ENCODE assay signal across 12 cellular contexts in the genomic region with DNA sequence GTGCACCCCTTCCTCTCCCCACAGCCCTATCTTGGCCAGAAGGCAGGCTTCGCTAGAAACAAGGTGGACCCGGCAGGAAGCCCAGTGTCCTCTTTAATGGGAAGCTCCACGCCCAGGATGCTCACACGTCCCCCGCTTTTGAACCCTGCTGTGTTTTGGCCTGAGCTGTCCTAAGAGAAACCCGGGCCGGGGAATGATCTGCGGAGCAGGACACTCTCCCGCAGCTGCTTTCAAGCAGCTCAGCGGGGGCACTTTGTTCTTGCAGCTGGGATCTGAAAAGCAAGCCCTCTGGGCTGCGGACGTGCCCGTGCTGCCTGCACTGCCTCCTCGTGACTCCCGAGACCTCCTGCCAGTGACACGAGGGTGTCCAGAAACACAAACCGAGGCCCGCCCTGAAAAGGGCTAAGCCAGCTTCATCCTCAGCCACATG. TPM values are rescaled to one million over a fixed set of nuclear protein-coding genes. Genes with fewer than 3 reads are reported as not detected.
A peak's percentile ranks its signal among the peaks of the same experiment; 100 is the strongest.
DNase-seq lines count a peak whose midpoint lies in the region; ATAC-seq and TF ChIP-seq lines count a peak whose summit lies in the region.
"Had no signal": no experiment of that assay in that cellular context is flagged by ENCODE, and none has a peak within 500 bp of the region (broad histone marks: within the 10 kb centered on the region; RNA-seq: fewer than 3 reads in every experiment).

No MANE protein-coding gene starts in this region.

- peaks cover 8% of the 10 kb centered on the region for H3F3A ChIP-seq in SK-N-SH (replicated peaks; ENCODE audit: insufficient read depth)

- H3K36me3 ChIP-seq in SK-N-SH (replicated peaks in 1 of 2; ENCODE audit: control insufficient read depth in 1 of 2, insufficient read depth in 2 of 2, low read length in 1 of 2): no peaks in the 10 kb centered on the region
- H3K36me3 ChIP-seq: MG63 had no signal

- H3K9me3 ChIP-seq in SK-N-SH: no peaks in the 10 kb centered on the region

- H3K4me1 ChIP-seq in SK-N-SH (ENCODE audit: control insufficient read depth in 1 of 2, insufficient read depth in 2 of 2, low read depth in 1 of 2, low read length in 1 of 2): peaks cover 11 to 53% of the 10 kb centered on the region in 2 experiments; a peak in 2 of 4 replicates

- no peak for TF ChIP-seq CTCF in SK-N-SH (IDR thresholded peaks at IDR 0.05)

- H3K79me2 ChIP-seq in SK-N-SH (ENCODE audit: insufficient read depth): no peaks in the 10 kb centered on the region

- H3K27ac ChIP-seq in SK-N-SH (ENCODE audit: low read depth in 2 of 2, low read length in 1 of 2) (peak overlapping the region in 1 of 2 experiments; percentile 59; a peak in 1 of 4 replicates), cingulate gyrus (ENCODE audit: low read depth, low read length) (peak overlapping the region; percentile 72)

- no peak for TF ChIP-seq RAD21 in SK-N-SH (IDR thresholded peaks at IDR 0.05; ENCODE audit: low read length)

- no peaks in the 10 kb centered on the region for H4K20me1 ChIP-seq in SK-N-SH (ENCODE audit: insufficient read depth)

- no peak overlapping the region for H2AFZ ChIP-seq in SK-N-SH (ENCODE audit: low read depth)

- no peak for TF ChIP-seq EP300 in SK-N-SH (IDR thresholded peaks at IDR 0.05; ENCODE audit: borderline replicate concordance in 1 of 2, low read depth in 1 of 2, low read length in 1 of 2)

- ATAC-seq in SK-N-SH treated with all-trans-retinoic acid at 6 μM for 48 hours: no peak
- ATAC-seq in HG02571 (IDR thresholded peaks at IDR 0.05; ENCODE audit: unreplicated experiment): no peak
- ATAC-seq: stimulated activated naive CD8-positive, alpha-beta T cell treated with anti-CD3 and anti-CD28 coated beads, Interleukin-15, Interleukin-2, amounts not matched to agents 100 U/mL and 50 U/mL, for 24 hours had no signal

- POLR2A ChIA-PET in SK-N-SH (lab: Yijun Ruan, JAX): interaction anchor here (0.8 to 1.7 kb wide), 2 partner anchors 8 to 30 kb away, joined by 3 to 5 read pairs; no protein-coding TSS in a partner anchor

- DNase-seq in SK-N-SH (peak; percentile 51), left kidney (ENCODE audit: low read depth, low spot score) (peak; percentile 61), DMS53 treated with DMSO at 0.1 percent for 48 hours (lab: John Stamatoyannopoulos, UW; ENCODE audit: unreplicated experiment) (no peak), NCI-H82 treated with DMSO at 0.1 percent for 48 hours (lab: John Stamatoyannopoulos, UW; ENCODE audit: unreplicated experiment) (no peak), NCI-H526 treated with DMSO at 0.1 percent for 48 hours (lab: John Stamatoyannopoulos, UW) (no peak)
- DNase-seq: activated T-cell treated with anti-CD3 and anti-CD28 coated beads, Interleukin-2, amount 50 U/mL, for 48 hours; MG63; naive B cell; stimulated activated naive CD8-positive, alpha-beta T cell treated with anti-CD3 and anti-CD28 coated beads, Interleukin-15, Interleukin-2, amounts not matched to agents 100 U/mL and 50 U/mL, for 24 hours had no signal

- no peaks in the 10 kb centered on the region for H3K27me3 ChIP-seq in SK-N-SH (ENCODE audit: insufficient read depth)
- H3K27me3 ChIP-seq: MG63 had no signal

- H3K9ac ChIP-seq in SK-N-SH: no peak overlapping the region

- H3K9me2 ChIP-seq in SK-N-SH: no peaks in the 10 kb centered on the region

- H3K4me3 ChIP-seq in SK-N-SH (ENCODE audit: low read depth in 2 of 2, low read length in 1 of 2): no peak overlapping the region
- H3K4me3 ChIP-seq: MG63 had no signal

- H3K4me2 ChIP-seq in SK-N-SH: no peak overlapping the region

- CTCF ChIA-PET in SK-N-SH (lab: Yijun Ruan, JAX): interaction anchor here (1.2 to 2.6 kb wide), 4 partner anchors 8 to 106 kb away, joined by 3 to 10 read pairs (median 4); no protein-coding TSS in a partner anchor

- 49% methylated on average over 6 of the region's 18 CpGs for WGBS in SK-N-SH (ENCODE audit: low lambda C conversion rate)

TF ChIP-seq in SK-N-SH, 30 proteins besides CTCF, POLR2A, EP300 and RAD21:
- TF ChIP-seq, protein P1, sequence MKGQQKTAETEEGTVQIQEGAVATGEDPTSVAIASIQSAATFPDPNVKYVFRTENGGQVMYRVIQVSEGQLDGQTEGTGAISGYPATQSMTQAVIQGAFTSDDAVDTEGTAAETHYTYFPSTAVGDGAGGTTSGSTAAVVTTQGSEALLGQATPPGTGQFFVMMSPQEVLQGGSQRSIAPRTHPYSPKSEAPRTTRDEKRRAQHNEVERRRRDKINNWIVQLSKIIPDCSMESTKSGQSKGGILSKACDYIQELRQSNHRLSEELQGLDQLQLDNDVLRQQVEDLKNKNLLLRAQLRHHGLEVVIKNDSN (IDR thresholded peaks at IDR 0.05; ENCODE audit: borderline replicate concordance, low read depth): no peak
- TF ChIP-seq JUND (IDR thresholded peaks at IDR 0.05) (no peak), MXI1 (IDR thresholded peaks at IDR 0.05; ENCODE audit: low read depth, low read length) (0 out of 2 replicates have a peak, but pooled peaks have one; percentile 13), RXRA (IDR thresholded peaks at IDR 0.05; ENCODE audit: borderline replicate concordance, low read depth) (no peak), TEAD4 (IDR thresholded peaks at IDR 0.05; ENCODE audit: borderline replicate concordance, insufficient read depth) (no peak)
TF ChIP-seq in SK-N-SH: peak in this region for 1.

TF ChIP-seq in SK-N-SH treated with all-trans-retinoic acid at 6 μM for 48 hours, 23 proteins besides CTCF, POLR2A, EP300 and RAD21:
- TF ChIP-seq, protein P2, sequence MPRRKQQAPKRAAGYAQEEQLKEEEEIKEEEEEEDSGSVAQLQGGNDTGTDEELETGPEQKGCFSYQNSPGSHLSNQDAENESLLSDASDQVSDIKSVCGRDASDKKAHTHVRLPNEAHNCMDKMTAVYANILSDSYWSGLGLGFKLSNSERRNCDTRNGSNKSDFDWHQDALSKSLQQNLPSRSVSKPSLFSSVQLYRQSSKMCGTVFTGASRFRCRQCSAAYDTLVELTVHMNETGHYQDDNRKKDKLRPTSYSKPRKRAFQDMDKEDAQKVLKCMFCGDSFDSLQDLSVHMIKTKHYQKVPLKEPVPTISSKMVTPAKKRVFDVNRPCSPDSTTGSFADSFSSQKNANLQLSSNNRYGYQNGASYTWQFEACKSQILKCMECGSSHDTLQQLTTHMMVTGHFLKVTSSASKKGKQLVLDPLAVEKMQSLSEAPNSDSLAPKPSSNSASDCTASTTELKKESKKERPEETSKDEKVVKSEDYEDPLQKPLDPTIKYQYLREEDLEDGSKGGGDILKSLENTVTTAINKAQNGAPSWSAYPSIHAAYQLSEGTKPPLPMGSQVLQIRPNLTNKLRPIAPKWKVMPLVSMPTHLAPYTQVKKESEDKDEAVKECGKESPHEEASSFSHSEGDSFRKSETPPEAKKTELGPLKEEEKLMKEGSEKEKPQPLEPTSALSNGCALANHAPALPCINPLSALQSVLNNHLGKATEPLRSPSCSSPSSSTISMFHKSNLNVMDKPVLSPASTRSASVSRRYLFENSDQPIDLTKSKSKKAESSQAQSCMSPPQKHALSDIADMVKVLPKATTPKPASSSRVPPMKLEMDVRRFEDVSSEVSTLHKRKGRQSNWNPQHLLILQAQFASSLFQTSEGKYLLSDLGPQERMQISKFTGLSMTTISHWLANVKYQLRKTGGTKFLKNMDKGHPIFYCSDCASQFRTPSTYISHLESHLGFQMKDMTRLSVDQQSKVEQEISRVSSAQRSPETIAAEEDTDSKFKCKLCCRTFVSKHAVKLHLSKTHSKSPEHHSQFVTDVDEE (CRISPR knock-in tag; IDR thresholded peaks at IDR 0.05): no peak
- TF ChIP-seq CSDC2 (CRISPR knock-in tag; IDR thresholded peaks at IDR 0.05): no peak

RNA-seq across cellular contexts. Expression of a gene that starts 30.0 kb away (rescaled TPM):
- 12.8 and 33.0 TPM in 2 replicates for polyA plus RNA-seq in SK-N-SH (2012; rRNA removed)
- polyA plus RNA-seq in SK-N-SH (2012; cell fraction: cytosol; rRNA removed): 17.4 and 25.1 TPM in 2 replicates
- polyA plus RNA-seq in SK-N-SH (2012; cell fraction: nucleus; rRNA removed): 36.4 and 45.3 TPM in 2 replicates

Comparison
In these comparisons a context has a peak if more than half of its experiments do, and no peak if none do; other contexts are left out.
1. DNase-seq: peak in SK-N-SH (single experiment) and left kidney (single experiment); none in DMS53 treated with DMSO at 0.1 percent for 48 hours (single experiment), NCI-H82 treated with DMSO at 0.1 percent for 48 hours (single experiment) and NCI-H526 treated with DMSO at 0.1 percent for 48 hours (single experiment).